ENCODE assay signal across 1 cellular context in genomic region chr16:88759245-88759975, GRCh38.
TF ChIP-seq lines count a peak whose summit lies in the region.

No MANE protein-coding gene starts in this region.

TF ChIP-seq in endothelial cell of umbilical vein, 7 proteins besides CTCF, POLR2A, EP300 and RAD21 (continued from another document):
- no peak for TF ChIP-seq EZH2 (IDR thresholded peaks at IDR 0.05; ENCODE audit: borderline replicate concordance, low read depth, low read length, severe bottlenecking)
